Comparison of ENCODE assay signal across 22 cellular contexts in the genomic region with DNA sequence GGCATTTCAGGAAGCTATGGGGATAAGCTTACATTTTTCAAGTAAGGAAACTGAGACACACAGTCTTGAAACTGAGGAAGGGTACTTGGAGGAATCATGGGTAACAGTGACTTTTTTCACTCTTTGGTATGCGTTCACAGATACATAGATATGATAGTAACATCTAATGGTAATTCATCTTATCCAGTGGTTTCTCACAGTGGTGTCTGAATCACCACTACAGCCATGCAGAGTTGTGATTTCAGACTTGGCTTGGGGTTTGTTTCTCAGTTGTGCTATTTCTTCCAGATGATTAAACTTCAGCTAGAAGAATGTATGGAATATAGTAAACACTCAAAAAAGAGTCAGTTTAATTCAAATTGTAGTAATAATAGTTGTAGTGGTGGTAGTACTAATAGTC.
"Had no signal": no experiment of that assay in that cellular context is flagged by ENCODE, and none has a peak within 500 bp of the region (broad histone marks: within the 10 kb centered on the region; RNA-seq: fewer than 3 reads in every experiment).

No MANE protein-coding gene starts in this region.

- H3K27ac ChIP-seq: foreskin keratinocyte, lower lobe of right lung, testis had no signal

- H3K36me3 ChIP-seq: lower lobe of right lung had no signal

- ATAC-seq: activated naive CD4-positive, alpha-beta T cell treated with anti-CD3 and anti-CD28 coated beads, Interleukin-2, amount 50 U/mL, for 72 hours; foreskin keratinocyte; left colon; lower lobe of right lung had no signal

- H3K36me3 Mint-ChIP-seq: activated naive CD4-positive, alpha-beta T cell treated with anti-CD3 and anti-CD28 coated beads, Interleukin-2, amount 50 U/mL, for 72 hours; type B pancreatic cell had no signal

- DNase-seq: activated CD4-positive, alpha-beta T cell treated with anti-CD3 and anti-CD28 coated beads, Interleukin-2, amount 50 U/mL, for 4 hours; activated gamma-delta T cell treated with Interleukin-2 at 50 U/mL for 16 hours; amniotic stem cell; cortex of kidney; erythroblast; foreskin keratinocyte; hippocampal formation; islet precursor cell; left colon; lower lobe of right lung; nucleus accumbens; posterior cingulate gyrus; SW 1271; T-helper 2 cell; testis had no signal

- H3K27me3 Mint-ChIP-seq: central memory CD8-positive, alpha-beta T cell; stimulated activated naive CD8-positive, alpha-beta T cell treated with anti-CD3 and anti-CD28 coated beads, Interleukin-15, Interleukin-2, amounts not matched to agents 100 ng/mL and 50 ng/mL, for 24 hours; type B pancreatic cell had no signal

- H3K4me3 ChIP-seq: lower lobe of right lung, testis had no signal

- H3K9me3 Mint-ChIP-seq: activated T-helper 1 cell treated with anti-CD3 and anti-CD28 coated beads, Interleukin-12 subunit alpha, Interleukin-12 subunit beta, Interleukin-2, Interleukin-4 antibody, amounts not matched to agents 30 ng/mL and 10 ng/mL and 1 ng/mL, durations not matched to agents 14 hours and 24 hours and 36 hours; type B pancreatic cell had no signal

- H3K4me1 ChIP-seq: foreskin keratinocyte, testis had no signal

- FAIRE-seq: endometrium had no signal

- H3K9me3 ChIP-seq: lower lobe of right lung, testis had no signal

- H3K27me3 ChIP-seq: foreskin keratinocyte, testis had no signal

- H3K4me3 Mint-ChIP-seq: activated T-helper 1 cell treated with anti-CD3 and anti-CD28 coated beads, Interleukin-12 subunit alpha, Interleukin-12 subunit beta, Interleukin-2, Interleukin-4 antibody, amounts not matched to agents 30 ng/mL and 10 ng/mL and 1 ng/mL, durations not matched to agents 14 hours and 24 hours and 36 hours; central memory CD8-positive, alpha-beta T cell; nephron; stimulated activated naive CD8-positive, alpha-beta T cell treated with anti-CD3 and anti-CD28 coated beads, Interleukin-15, Interleukin-2, amounts not matched to agents 100 ng/mL and 50 ng/mL, for 24 hours; type B pancreatic cell had no signal

- H3K27ac Mint-ChIP-seq: activated naive CD4-positive, alpha-beta T cell treated with anti-CD3 and anti-CD28 coated beads, Interleukin-2, amount 50 U/mL, for 72 hours; activated T-helper 1 cell treated with anti-CD3 and anti-CD28 coated beads, Interleukin-12 subunit alpha, Interleukin-12 subunit beta, Interleukin-2, Interleukin-4 antibody, amounts not matched to agents 30 ng/mL and 10 ng/mL and 1 ng/mL, durations not matched to agents 14 hours and 24 hours and 36 hours; nephron; stimulated activated naive CD8-positive, alpha-beta T cell treated with anti-CD3 and anti-CD28 coated beads, Interleukin-15, Interleukin-2, amounts not matched to agents 100 ng/mL and 50 ng/mL, for 24 hours; type B pancreatic cell had no signal

- H3K4me1 Mint-ChIP-seq: central memory CD8-positive, alpha-beta T cell had no signal
